8 cellular contexts compared by ENCODE assay signal in the genomic region with DNA sequence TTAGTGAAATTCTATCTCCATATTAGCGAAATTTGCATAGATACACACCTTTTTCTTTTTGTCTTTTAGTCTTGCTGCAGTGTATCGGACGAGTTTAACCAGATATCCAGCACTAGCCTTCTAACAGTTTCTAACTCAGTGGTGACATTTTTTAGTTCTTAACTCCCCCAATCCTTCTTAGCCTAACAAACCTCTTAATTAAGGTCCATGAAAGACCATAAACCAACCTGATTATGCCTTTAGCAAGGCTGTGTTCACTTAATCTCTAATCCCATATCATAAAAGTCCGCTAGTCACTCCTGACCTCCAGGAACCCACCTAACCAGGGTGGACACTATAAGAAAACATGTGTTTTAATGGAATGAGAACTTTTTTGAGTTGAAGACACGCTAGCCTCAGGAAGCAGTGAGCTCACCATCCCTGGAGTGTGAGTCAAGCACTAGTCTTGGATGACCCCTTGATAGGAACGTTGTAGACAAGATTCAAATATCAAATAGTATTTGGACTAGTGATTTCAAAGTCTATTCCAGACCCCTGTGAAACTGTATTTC. TPM values are rescaled to one million over a fixed set of nuclear protein-coding genes. Genes with fewer than 3 reads are reported as not detected.
DNase-seq lines count a peak whose midpoint lies in the region; ATAC-seq and TF ChIP-seq lines count a peak whose summit lies in the region.

No MANE protein-coding gene starts in this region.

- TF ChIP-seq CTCF in epithelial cell of proximal tubule (conservative IDR thresholded peaks at IDR 0.05; ENCODE audit: low read depth, low read length) (no peak), ovary (IDR thresholded peaks at IDR 0.05) (no peak)

- no peak for TF ChIP-seq EP300 in ovary (IDR thresholded peaks at IDR 0.05)

- no peak for TF ChIP-seq POLR2A in ovary (IDR thresholded peaks at IDR 0.05)

- H3K9me3 Mint-ChIP-seq in stimulated activated naive CD8-positive, alpha-beta T cell treated with anti-CD3 and anti-CD28 coated beads, Interleukin-15, Interleukin-2, amounts not matched to agents 100 ng/mL and 50 ng/mL, for 24 hours, result no peaks in the 10 kb centered on the region

- H3K36me3 ChIP-seq in SK-N-MC (ENCODE audit: insufficient read depth, low read length), result peaks cover 10% of the 10 kb centered on the region; the same call in 1 of the 2 replicates
- H3K36me3 ChIP-seq in ovary, result no peaks in the 10 kb centered on the region

- peak overlapping the region; percentile 98; the same call in 1 of the 2 replicates for H3K27ac ChIP-seq in SK-N-MC
- H3K27ac ChIP-seq in ovary, result peak overlapping the region; percentile 89 to 99

- H3K36me3 Mint-ChIP-seq in stimulated activated naive CD8-positive, alpha-beta T cell treated with anti-CD3 and anti-CD28 coated beads, Interleukin-15, Interleukin-2, amounts not matched to agents 100 ng/mL and 50 ng/mL, for 24 hours (ENCODE audit: low read depth), result peaks cover 40% of the 10 kb centered on the region

- peak overlapping the region; percentile 98 for H3K9ac ChIP-seq in SK-N-MC (ENCODE audit: insufficient read length)

- peak overlapping the region; percentile 94 for H3K4me3 Mint-ChIP-seq in stimulated activated naive CD8-positive, alpha-beta T cell treated with anti-CD3 and anti-CD28 coated beads, Interleukin-15, Interleukin-2, amounts not matched to agents 100 ng/mL and 50 ng/mL, for 24 hours

- H3K27me3 ChIP-seq in ovary, result no peaks in the 10 kb centered on the region

- peaks cover 2% of the 10 kb centered on the region for H3K4me1 ChIP-seq in ovary (ENCODE audit: insufficient read depth)

- H3K27ac Mint-ChIP-seq in stimulated activated naive CD8-positive, alpha-beta T cell treated with anti-CD3 and anti-CD28 coated beads, Interleukin-15, Interleukin-2, amounts not matched to agents 100 ng/mL and 50 ng/mL, for 24 hours, result peak overlapping the region; percentile 97

- H3K4me3 ChIP-seq in SK-N-MC (peak overlapping the region; percentile 97), epithelial cell of proximal tubule (ENCODE audit: low read depth, low read length) (peak overlapping the region; percentile 80), ovary (peak overlapping the region; percentile 77)

- peaks cover 58% of the 10 kb centered on the region for H3K4me1 Mint-ChIP-seq in stimulated activated naive CD8-positive, alpha-beta T cell treated with anti-CD3 and anti-CD28 coated beads, Interleukin-15, Interleukin-2, amounts not matched to agents 100 ng/mL and 50 ng/mL, for 24 hours (ENCODE audit: low read depth)

- 32 to 43% (median 36%) methylated on average over 6 of the region's 6 CpGs for WGBS in ovary, 3 donors

- no peak for DNase-seq in stimulated activated naive CD8-positive, alpha-beta T cell treated with anti-CD3 and anti-CD28 coated beads, Interleukin-15, Interleukin-2, amounts not matched to agents 100 U/mL and 50 U/mL, for 24 hours
- DNase-seq in SK-N-MC (ENCODE audit: low read depth, low spot score), result no peak
- no peak for DNase-seq in epithelial cell of proximal tubule (ENCODE audit: low read depth)
- no peak for DNase-seq in ovary
- DNase-seq in mesenteric fat pad (ENCODE audit: low spot score), result no peak

- no peaks in the 10 kb centered on the region for H3K9me3 ChIP-seq in SK-N-MC (ENCODE audit: low read depth, low read length)
- no peaks in the 10 kb centered on the region for H3K9me3 ChIP-seq in ovary

- peaks cover 4% of the 10 kb centered on the region for H3K27me3 Mint-ChIP-seq in stimulated activated naive CD8-positive, alpha-beta T cell treated with anti-CD3 and anti-CD28 coated beads, Interleukin-15, Interleukin-2, amounts not matched to agents 100 ng/mL and 50 ng/mL, for 24 hours

- no peak for ATAC-seq in stimulated activated naive CD8-positive, alpha-beta T cell treated with anti-CD3 and anti-CD28 coated beads, Interleukin-15, Interleukin-2, amounts not matched to agents 100 U/mL and 50 U/mL, for 24 hours
- ATAC-seq in HG03354 (IDR thresholded peaks at IDR 0.05; ENCODE audit: poor library complexity, severe bottlenecking, unreplicated experiment) (no peak), HG02759 (IDR thresholded peaks at IDR 0.05; ENCODE audit: unreplicated experiment) (no peak)

- intact Hi-C loops in ovary (cut with DNase I), result loop anchor here in 2 of 4 donors (5.0 to 10.0 kb wide), 2 partner anchors 61 to 168 kb away; partner anchors contain the start of genes GPRC5A (in 2 of the 2) and APOLD1 (in 1 of the 2)

RNA-seq across cellular contexts. Expression of gene CDKN1B, which starts 9.4 kb away (rescaled TPM):
- total RNA-seq in epithelial cell of proximal tubule, result 14.3 and 41.7 TPM in 2 replicates
- total RNA-seq in ovary, result 10 to 100 TPM; 54.3 to 90.2 (median 76.8) TPM
- 10 to 100 TPM; 73.5 to 74.2 TPM for polyA plus RNA-seq in ovary
- 28.9 TPM for total RNA-seq in mesenteric fat pad

RNA-seq across cellular contexts. Expression of gene GPR19, which starts 30.6 kb away (rescaled TPM):
- total RNA-seq in epithelial cell of proximal tubule (0.80 and 1.1 TPM in 2 replicates), ovary (under 1 TPM in 2 of 7 donors, not detected in 5; 0.35 to 0.38 TPM), mesenteric fat pad (not detected)
- polyA plus RNA-seq in ovary, result under 1 TPM; 0.06 to 0.13 TPM

RNA-seq across cellular contexts. Expression of gene APOLD1, which starts 58.8 kb away (rescaled TPM):
- 1.5 and 3.1 TPM in 2 replicates for total RNA-seq in epithelial cell of proximal tubule
- total RNA-seq in ovary, result 10 to 100 TPM in 4 of 7 donors, 1 to 10 TPM in 3; 2.7 to 20.7 (median 10.0) TPM
- polyA plus RNA-seq in ovary, result 1 to 10 TPM; 6.1 to 7.3 TPM
- total RNA-seq in mesenteric fat pad, result 165 TPM
